ENCODE assay signal across 28 cellular contexts in the genomic region with DNA sequence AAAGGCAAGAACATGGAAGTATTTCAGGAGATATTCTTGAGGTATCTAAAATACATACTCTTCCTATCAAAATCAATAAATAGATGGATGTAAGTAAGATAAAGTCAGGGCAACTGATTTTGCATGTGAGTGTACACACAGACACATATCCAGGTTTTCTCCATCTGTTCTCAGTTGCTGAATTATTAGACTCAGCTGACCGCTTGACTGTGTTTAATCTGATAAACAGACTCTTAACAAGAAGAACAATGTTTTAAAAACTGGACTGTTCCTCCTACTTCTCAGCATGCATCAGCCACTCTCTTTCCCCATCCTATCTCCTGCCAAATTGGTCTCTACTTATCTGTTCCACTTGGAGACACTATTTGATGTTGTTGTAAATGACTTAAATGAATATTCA.
A peak's percentile ranks its signal among the peaks of the same experiment; 100 is the strongest.
DNase-seq lines count a peak whose midpoint lies in the region; ATAC-seq and TF ChIP-seq lines count a peak whose summit lies in the region.
"Had no signal": no experiment of that assay in that cellular context is flagged by ENCODE, and none has a peak within 500 bp of the region (broad histone marks: within the 10 kb centered on the region; RNA-seq: fewer than 3 reads in every experiment).

No MANE protein-coding gene starts in this region.

- H2AFZ ChIP-seq in Karpas-422 (ENCODE audit: low read length) (no peak overlapping the region), SK-N-SH (ENCODE audit: low read depth) (no peak overlapping the region)

- ATAC-seq in HG02885 (IDR thresholded peaks at IDR 0.05; ENCODE audit: poor library complexity, unreplicated experiment) (no peak), HG03025 (IDR thresholded peaks at IDR 0.05; ENCODE audit: low FRiP score, unreplicated experiment) (no peak)
- ATAC-seq: CD8-positive, alpha-beta T cell; GM12878 had no signal

- H3K4me3 ChIP-seq in Karpas-422 (ENCODE audit: low read length) (no peak overlapping the region), SK-N-SH (ENCODE audit: low read depth in 2 of 2, low read length in 1 of 2) (no peak overlapping the region), esophagus muscularis mucosa (no peak overlapping the region)
- H3K4me3 ChIP-seq: GM12878, SJSA1 had no signal

- DNase-seq in Karpas-422 (peak; percentile 37), SK-N-SH (peak; percentile 33), esophagus muscularis mucosa (ENCODE audit: extremely low spot score) (peak; percentile 81), retina (peak; percentile 3), NCI-H2227 (lab: John Stamatoyannopoulos, UW; ENCODE audit: unreplicated experiment) (no peak), dermis blood vessel endothelial cell (no peak)
- DNase-seq: C1 segment of cervical spinal cord; Caco-2; CD8-positive, alpha-beta T cell; DMS 273 treated with DMSO at 0.1 percent for 48 hours; DMS79; EL; GDM1; HCEC 1CT; Kasumi-1; NCI-H1105; NCI-H146; NCI-H1930; NCI-H2107; NCI-H446; NCI-H524 treated with DMSO at 0.1 percent for 48 hours; NCI-H774; Right ventricle myocardium superior; RPMI8226 had no signal

- H3K9me3 ChIP-seq in Karpas-422 (ENCODE audit: low read length) (no peaks in the 10 kb centered on the region), SK-N-SH (no peaks in the 10 kb centered on the region), esophagus muscularis mucosa (no peaks in the 10 kb centered on the region)
- H3K9me3 ChIP-seq: Caco-2, SJSA1 had no signal

- TF ChIP-seq EP300 in SK-N-SH (IDR thresholded peaks at IDR 0.05; ENCODE audit: borderline replicate concordance in 1 of 2, low read depth in 1 of 2, low read length in 1 of 2), result 0 out of 4 replicates have a peak, but pooled peaks of 1 of the 2 experiments have one; percentile 19
- no peak for TF ChIP-seq EP300 in esophagus muscularis mucosa (IDR thresholded peaks at IDR 0.05)

- CTCF ChIA-PET in SK-N-SH (lab: Yijun Ruan, JAX), result no interaction called here

- no peaks in the 10 kb centered on the region for H3K9me2 ChIP-seq in Karpas-422 (replicated peaks; ENCODE audit: insufficient read depth, low read length)
- H3K9me2 ChIP-seq in SK-N-SH, result 0 out of 2 replicates have a peak, but pooled peaks cover 5% of the 10 kb centered on the region

- H3K9ac ChIP-seq in Karpas-422 (ENCODE audit: low read length), result no peak overlapping the region
- no peak overlapping the region for H3K9ac ChIP-seq in SK-N-SH

- H3K4me1 ChIP-seq in Karpas-422 (ENCODE audit: low read length) (no peaks in the 10 kb centered on the region), SK-N-SH (ENCODE audit: control insufficient read depth in 1 of 2, insufficient read depth in 2 of 2, low read depth in 1 of 2, low read length in 1 of 2) (peaks cover 0 to 15% of the 10 kb centered on the region in 2 experiments; a peak in 2 of 4 replicates), esophagus muscularis mucosa (peaks cover 0 to 8% (median 7%) of the 10 kb centered on the region in 4 donors)
- H3K4me1 ChIP-seq: Caco-2, SJSA1 had no signal

- POLR2A ChIA-PET in SK-N-SH (lab: Yijun Ruan, JAX), result no interaction called here

- H3K79me2 ChIP-seq in Karpas-422 (ENCODE audit: low read length), result no peaks in the 10 kb centered on the region
- H3K79me2 ChIP-seq in SK-N-SH (ENCODE audit: insufficient read depth), result no peaks in the 10 kb centered on the region

- H3K4me2 ChIP-seq in Karpas-422 (ENCODE audit: low read depth, low read length, poor library complexity, severe bottlenecking) (no peak overlapping the region), SK-N-SH (no peak overlapping the region)

- no peaks in the 10 kb centered on the region for H3F3A ChIP-seq in SK-N-SH (replicated peaks; ENCODE audit: insufficient read depth)

- TF ChIP-seq RAD21 in SK-N-SH (IDR thresholded peaks at IDR 0.05; ENCODE audit: low read length), result no peak; the same call in 1 of the 2 replicates

- WGBS in SK-N-SH (ENCODE audit: low lambda C conversion rate), result 15% methylated on average over 1 of the region's 1 CpG
- 58% methylated on average over 1 of the region's 1 CpG for WGBS in esophagus muscularis mucosa

- H4K20me1 ChIP-seq in Karpas-422 (ENCODE audit: insufficient read depth, low read depth, low read length), result no peaks in the 10 kb centered on the region
- H4K20me1 ChIP-seq in SK-N-SH (ENCODE audit: insufficient read depth), result no peaks in the 10 kb centered on the region

- intact Hi-C loops in esophagus muscularis mucosa (cut with DNase I), result no loop called here

- TF ChIP-seq CTCF in SK-N-SH (IDR thresholded peaks at IDR 0.05), result no peak
- no peak for TF ChIP-seq CTCF in esophagus muscularis mucosa (IDR thresholded peaks at IDR 0.05)

- H3K27ac ChIP-seq in Karpas-422 (ENCODE audit: low read length) (no peak overlapping the region), SK-N-SH (ENCODE audit: low read depth in 2 of 2, low read length in 1 of 2) (peak overlapping the region in 1 of 2 experiments; percentile 22; a peak in 2 of 4 replicates), esophagus muscularis mucosa (replicated peaks in 1 of 4) (no peak overlapping the region)
- H3K27ac ChIP-seq: SJSA1 had no signal

- no peaks in the 10 kb centered on the region for H3K27me3 ChIP-seq in Karpas-422 (ENCODE audit: low read length)
- H3K27me3 ChIP-seq in SK-N-SH (ENCODE audit: insufficient read depth), result peaks cover 22% of the 10 kb centered on the region
- H3K27me3 ChIP-seq in esophagus muscularis mucosa, result peaks cover 0 to 32% (median 0%) of the 10 kb centered on the region in 4 donors
- H3K27me3 ChIP-seq: SJSA1 had no signal

- TF ChIP-seq POLR2A in esophagus muscularis mucosa (IDR thresholded peaks at IDR 0.05; ENCODE audit: low read depth), result no peak

- H3K36me3 ChIP-seq in Karpas-422 (ENCODE audit: insufficient read depth, low read length), result no peaks in the 10 kb centered on the region
- H3K36me3 ChIP-seq in SK-N-SH (replicated peaks in 1 of 2; ENCODE audit: control insufficient read depth in 1 of 2, insufficient read depth in 2 of 2, low read length in 1 of 2), result no peaks in the 10 kb centered on the region
- H3K36me3 ChIP-seq in esophagus muscularis mucosa, result no peaks in the 10 kb centered on the region
- H3K36me3 ChIP-seq: SJSA1 had no signal

TF ChIP-seq in SK-N-SH, 30 proteins besides CTCF, POLR2A, EP300 and RAD21:
- TF ChIP-seq GATA2 (CRISPR knock-in tag; IDR thresholded peaks at IDR 0.05), result peak; percentile 23; the same call in 1 of the 2 replicates
- peak; percentile 58; the same call in 1 of the 2 replicates for TF ChIP-seq RCOR1 (IDR thresholded peaks at IDR 0.05; ENCODE audit: low read length)
- no peak for TF ChIP-seq GABPA (IDR thresholded peaks at IDR 0.05; ENCODE audit: low read depth)

Comparison
In these comparisons a context has a peak if more than half of its experiments do, and no peak if none do; other contexts are left out.
1. DNase-seq: peak in Karpas-422 (single experiment), SK-N-SH (single experiment), esophagus muscularis mucosa (single experiment) and retina (single experiment); none in NCI-H2227 (single experiment) and dermis blood vessel endothelial cell (single experiment).